Comparison of ENCODE assay signal across 1 cellular context in the genomic region with DNA sequence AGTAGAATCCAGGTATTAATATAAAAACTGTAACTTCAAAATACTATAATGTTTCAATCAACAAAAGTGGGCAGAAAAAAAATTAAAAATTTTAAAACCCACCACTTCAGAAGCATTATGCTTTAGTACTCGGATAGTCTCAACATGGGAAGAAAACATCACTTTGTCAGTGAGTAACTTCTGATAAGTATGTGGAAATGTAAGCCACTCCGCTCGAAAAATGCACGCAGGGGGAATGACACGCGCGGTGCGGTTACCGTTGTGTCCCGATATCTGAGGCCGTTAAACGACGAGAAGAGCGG.
TF ChIP-seq lines count a peak whose summit lies in the region.

No MANE protein-coding gene starts in this region.

TF ChIP-seq in H1, 55 proteins besides CTCF, POLR2A, EP300 and RAD21:
- TF ChIP-seq SAP30 (IDR thresholded peaks at IDR 0.05; ENCODE audit: insufficient read depth, insufficient replicate concordance, low read length) (peak; percentile 65), POU5F1 (IDR thresholded peaks at IDR 0.05; ENCODE audit: low read depth, low read length) (no peak)
